1 cellular context compared by ENCODE assay signal in genomic region chr9:69089491-69089890, GRCh38.
TF ChIP-seq lines count a peak whose summit lies in the region.

No MANE protein-coding gene starts in this region.

TF ChIP-seq in H1, 55 proteins besides CTCF, POLR2A, EP300 and RAD21 (continued from another document):
- TF ChIP-seq ATF2 (IDR thresholded peaks at IDR 0.05; ENCODE audit: low read length) (0 out of 2 replicates have a peak, but pooled peaks have one; percentile 60), TCF12 (IDR thresholded peaks at IDR 0.05; ENCODE audit: low read depth, low read length) (peak; percentile 54; the same call in 1 of the 2 replicates), SP1 (IDR thresholded peaks at IDR 0.05; ENCODE audit: low read depth, low read length) (peak; percentile 17; the same call in 1 of the 2 replicates), RFX5 (IDR thresholded peaks at IDR 0.05; ENCODE audit: borderline replicate concordance, low read depth, low read length) (no peak), BCL11A (IDR thresholded peaks at IDR 0.05; ENCODE audit: low read depth in 2 of 2, low read length in 2 of 2) (no peak), CHD1 (IDR thresholded peaks at IDR 0.05; ENCODE audit: low read depth, low read length) (no peak), CBX8 (IDR thresholded peaks at IDR 0.05; ENCODE audit: borderline replicate concordance, low read depth, low read length) (no peak)
